9 cellular contexts compared by ENCODE assay signal in genomic region chr1:67850611-67851075, GRCh38.
A peak's percentile ranks its signal among the peaks of the same experiment; 100 is the strongest.
DNase-seq lines count a peak whose midpoint lies in the region; ATAC-seq and FAIRE-seq lines count a peak whose summit lies in the region.
"Had no signal": no experiment of that assay in that cellular context is flagged by ENCODE, and none has a peak within 500 bp of the region (broad histone marks: within the 10 kb centered on the region; RNA-seq: fewer than 3 reads in every experiment).

No MANE protein-coding gene starts in this region.

- peak; percentile 96 for FAIRE-seq in RCC 7860 (lab: Jason Lieb, UNC)

- DNase-seq in DMS79 treated with DMSO at 0.1 percent for 48 hours (lab: John Stamatoyannopoulos, UW), result peak; percentile 14
- no peak for DNase-seq in DMS79 (lab: John Stamatoyannopoulos, UW)
- DNase-seq in RCC 7860 (ENCODE audit: low spot score), result peak; percentile 97
- peak; percentile 73 for DNase-seq in foreskin melanocyte
- DNase-seq in stimulated activated effector memory CD8-positive, alpha-beta T cell treated with anti-CD3 and anti-CD28 coated beads, Interleukin-12 subunit alpha, Interleukin-12 subunit beta, amount 100 ng/mL, for 72 hours (ENCODE audit: low spot score in 2 of 2), result no peak
- no peak for DNase-seq in activated gamma-delta T cell treated with Interleukin-2 at 50 U/mL for 16 hours
- DNase-seq in NCI-H774 (lab: John Stamatoyannopoulos, UW), result no peak
- DNase-seq: activated naive CD8-positive, alpha-beta T cell treated with anti-CD3 and anti-CD28 coated beads, Interleukin-2, amount 10 ng/mL, durations not matched to agents 7 days and 5 days had no signal

- no peaks in the 10 kb centered on the region for H3K9me3 Mint-ChIP-seq in stimulated activated effector memory CD8-positive, alpha-beta T cell treated with anti-CD3 and anti-CD28 coated beads, Interleukin-12 subunit alpha, Interleukin-12 subunit beta, amount 100 ng/mL, for 72 hours
- H3K9me3 Mint-ChIP-seq: activated naive CD8-positive, alpha-beta T cell treated with anti-CD3 and anti-CD28 coated beads, Interleukin-2, amount 10 ng/mL, durations not matched to agents 7 days and 5 days had no signal

- ATAC-seq in stimulated activated effector memory CD8-positive, alpha-beta T cell treated with anti-CD3 and anti-CD28 coated beads, Interleukin-12 subunit alpha, Interleukin-12 subunit beta, amount 100 ng/mL, for 72 hours, result peak; percentile 13
- no peak for ATAC-seq in HG03378 (IDR thresholded peaks at IDR 0.05; ENCODE audit: unreplicated experiment)

- no peaks in the 10 kb centered on the region for H3K36me3 Mint-ChIP-seq in stimulated activated effector memory CD8-positive, alpha-beta T cell treated with anti-CD3 and anti-CD28 coated beads, Interleukin-12 subunit alpha, Interleukin-12 subunit beta, amount 100 ng/mL, for 72 hours
- H3K36me3 Mint-ChIP-seq: activated naive CD8-positive, alpha-beta T cell treated with anti-CD3 and anti-CD28 coated beads, Interleukin-2, amount 10 ng/mL, durations not matched to agents 7 days and 5 days had no signal

- no peak overlapping the region for H3K27ac Mint-ChIP-seq in stimulated activated effector memory CD8-positive, alpha-beta T cell treated with anti-CD3 and anti-CD28 coated beads, Interleukin-12 subunit alpha, Interleukin-12 subunit beta, amount 100 ng/mL, for 72 hours
- H3K27ac Mint-ChIP-seq: activated naive CD8-positive, alpha-beta T cell treated with anti-CD3 and anti-CD28 coated beads, Interleukin-2, amount 10 ng/mL, durations not matched to agents 7 days and 5 days had no signal

- H3K4me1 Mint-ChIP-seq in stimulated activated effector memory CD8-positive, alpha-beta T cell treated with anti-CD3 and anti-CD28 coated beads, Interleukin-12 subunit alpha, Interleukin-12 subunit beta, amount 100 ng/mL, for 72 hours, result no peaks in the 10 kb centered on the region
- H3K4me1 Mint-ChIP-seq: activated naive CD8-positive, alpha-beta T cell treated with anti-CD3 and anti-CD28 coated beads, Interleukin-2, amount 10 ng/mL, durations not matched to agents 7 days and 5 days had no signal

- H3K4me3 Mint-ChIP-seq in stimulated activated effector memory CD8-positive, alpha-beta T cell treated with anti-CD3 and anti-CD28 coated beads, Interleukin-12 subunit alpha, Interleukin-12 subunit beta, amount 100 ng/mL, for 72 hours, result no peak overlapping the region
- H3K4me3 Mint-ChIP-seq: activated naive CD8-positive, alpha-beta T cell treated with anti-CD3 and anti-CD28 coated beads, Interleukin-2, amount 10 ng/mL, durations not matched to agents 7 days and 5 days had no signal

Comparison
In these comparisons a context has a peak if more than half of its experiments do, and no peak if none do; other contexts are left out.
1. DNase-seq: peak in DMS79 treated with DMSO at 0.1 percent for 48 hours (single experiment), RCC 7860 (single experiment) and foreskin melanocyte (single experiment); none in DMS79 (single experiment), stimulated activated effector memory CD8-positive, alpha-beta T cell treated with anti-CD3 and anti-CD28 coated beads, Interleukin-12 subunit alpha, Interleukin-12 subunit beta, amount 100 ng/mL, for 72 hours (0 of 2), activated gamma-delta T cell treated with Interleukin-2 at 50 U/mL for 16 hours (single experiment) and NCI-H774 (single experiment).